8 cellular contexts compared by ENCODE assay signal in genomic region chr9:14428781-14429230, GRCh38.
A peak's percentile ranks its signal among the peaks of the same experiment; 100 is the strongest.
DNase-seq lines count a peak whose midpoint lies in the region; ATAC-seq and TF ChIP-seq lines count a peak whose summit lies in the region.

No MANE protein-coding gene starts in this region.

- ATAC-seq in DND-41 (ENCODE audit: insufficient read depth, low read depth) (peak; percentile 60; the same call in 1 of the 3 replicates), GM21360 (IDR thresholded peaks at IDR 0.05; ENCODE audit: unreplicated experiment) (no peak)

- TF ChIP-seq POLR2A in testis (IDR thresholded peaks at IDR 0.05) = no peak

- H3K27me3 ChIP-seq in DND-41 (ENCODE audit: insufficient read depth, low read length, poor library complexity) = no peaks in the 10 kb centered on the region
- no peaks in the 10 kb centered on the region for H3K27me3 ChIP-seq in dorsolateral prefrontal cortex
- H3K27me3 ChIP-seq in testis = no peaks in the 10 kb centered on the region

- no peak overlapping the region for H3K9ac ChIP-seq in DND-41 (ENCODE audit: low read depth, low read length)

- H3K27ac ChIP-seq in DND-41 (ENCODE audit: low read length) (no peak overlapping the region), dorsolateral prefrontal cortex (peak overlapping the region in 2 of 59 donors; percentile 29 to 50), testis (no peak overlapping the region)

- H3K4me3 ChIP-seq in DND-41 (ENCODE audit: low read depth in 1 of 2, low read length in 2 of 2) = no peak overlapping the region
- peak overlapping the region in 11 of 59 donors; percentile 7 to 38 (median 22) for H3K4me3 ChIP-seq in dorsolateral prefrontal cortex
- no peak overlapping the region for H3K4me3 ChIP-seq in testis

- DNase-seq in DND-41 (peak; percentile 44), H4 (ENCODE audit: low spot score) (peak; percentile 62), NCI-H146 treated with DMSO at 0.1 percent for 48 hours (lab: John Stamatoyannopoulos, UW; ENCODE audit: unreplicated experiment) (peak; percentile 56), T-helper 9 cell (peak; percentile 19), dorsolateral prefrontal cortex (peak; percentile 60 to 84 (median 73)), medulla oblongata (ENCODE audit: extremely low spot score) (peak; percentile 87), testis (peak; percentile 88)

- H3K36me3 ChIP-seq in DND-41 (ENCODE audit: insufficient read depth, low read length) = no peaks in the 10 kb centered on the region
- no peaks in the 10 kb centered on the region for H3K36me3 ChIP-seq in testis (ENCODE audit: low read depth, missing control alignments)

- no peaks in the 10 kb centered on the region for H3K79me2 ChIP-seq in DND-41 (ENCODE audit: insufficient read depth, low read length)

- no peak overlapping the region for H3K4me2 ChIP-seq in DND-41 (ENCODE audit: insufficient read depth, low read length)

- H2AFZ ChIP-seq in DND-41 (ENCODE audit: low read depth, low read length) = no peak overlapping the region

- H3K4me1 ChIP-seq in DND-41 (ENCODE audit: insufficient read depth, low read length) = no peaks in the 10 kb centered on the region
- peaks cover 6% of the 10 kb centered on the region for H3K4me1 ChIP-seq in testis

- intact Hi-C loops in dorsolateral prefrontal cortex (cut with DNase I) = loop anchor here (5.0 to 10.0 kb wide), 3 partner anchors 997 to 1214 kb away; no protein-coding TSS in a partner anchor
- intact Hi-C loops in testis (cut with DNase I; ENCODE audit: low total_unique reads) = no loop called here

- no peaks in the 10 kb centered on the region for H4K20me1 ChIP-seq in DND-41 (ENCODE audit: insufficient read depth, low read length)

- peak; percentile 71 for TF ChIP-seq CTCF in DND-41 (IDR thresholded peaks at IDR 0.05; ENCODE audit: borderline replicate concordance, extremely low read depth, low read length, poor library complexity, severe bottlenecking)
- peak; percentile 72 to 92 (median 84) for TF ChIP-seq CTCF in dorsolateral prefrontal cortex (IDR thresholded peaks at IDR 0.05 in 54 of 56, conservative IDR thresholded peaks at IDR 0.05 in 2 of 56; ENCODE audit: low read depth in 1 of 56, partially characterized antibody in 56 of 56)
- TF ChIP-seq CTCF in testis (IDR thresholded peaks at IDR 0.05) = peak; percentile 50 to 88 (median 53)

- H3K9me3 ChIP-seq in DND-41 (ENCODE audit: insufficient read depth, low read length, severe bottlenecking) = no peaks in the 10 kb centered on the region
- no peaks in the 10 kb centered on the region for H3K9me3 ChIP-seq in testis

- 9 to 12% methylated on average over 11 of the region's 11 CpGs for WGBS in testis, 2 donors

Comparison
In these comparisons a context has a peak if more than half of its experiments do, and no peak if none do; other contexts are left out.
1. DNase-seq: peak in every context shown above with its lines; median percentile 88 in testis; 87 in medulla oblongata; 73 in dorsolateral prefrontal cortex; 62 in H4; 56 in NCI-H146 treated with DMSO at 0.1 percent for 48 hours; 44 in DND-41; 19 in T-helper 9 cell.